Comparison of ENCODE assay signal across 1 cellular context in genomic region chr20:63619505-63619904, GRCh38.
TF ChIP-seq lines count a peak whose summit lies in the region.

No MANE protein-coding gene starts in this region.

TF ChIP-seq in GM12878, 131 proteins besides CTCF, POLR2A, EP300 and RAD21:
- no peak for TF ChIP-seq RB1 (IDR thresholded peaks at IDR 0.05; ENCODE audit: borderline replicate concordance)
- no peak for TF ChIP-seq BRCA1 (IDR thresholded peaks at IDR 0.05; ENCODE audit: low read depth, low read length)
- TF ChIP-seq EED (IDR thresholded peaks at IDR 0.05; ENCODE audit: low read depth): 0 out of 2 replicates have a peak, but pooled peaks have one; percentile 26
